ENCODE assay signal across 38 cellular contexts in genomic region chr1:167408355-167408754, GRCh38.
"Had no signal": no experiment of that assay in that cellular context is flagged by ENCODE, and none has a peak within 500 bp of the region (broad histone marks: within the 10 kb centered on the region; RNA-seq: fewer than 3 reads in every experiment).

No MANE protein-coding gene starts in this region.

- ATAC-seq: activated CD8-positive, alpha-beta T cell treated with anti-CD3 and anti-CD28 coated beads for 36 hours; activated naive CD8-positive, alpha-beta T cell treated with anti-CD3 and anti-CD28 coated beads, Interleukin-2, amount 50 U/mL, for 24 hours; activated T-cell treated with anti-CD3 and anti-CD28 coated beads, Interleukin-2, amount 50 U/mL, for 4 hours; activated T-cell treated with anti-CD3 and anti-CD28 coated beads, Interleukin-2, amount 50 U/mL, for 72 hours had no signal

- H3K27ac Mint-ChIP-seq: activated B cell treated with CpG ODN at 0.5 μM for 24 hours; activated CD4-positive, alpha-beta memory T cell treated with anti-CD3 and anti-CD28 coated beads for 36 hours; activated CD4-positive, alpha-beta T cell treated with anti-CD3 and anti-CD28 coated beads, Interleukin-2, amount 10 ng/mL, durations not matched to agents 24 days and 14 days; activated CD8-positive, alpha-beta T cell treated with anti-CD3 and anti-CD28 coated beads for 36 hours; activated naive CD4-positive, alpha-beta T cell treated with anti-CD3 and anti-CD28 coated beads, Interleukin-2, amount 50 U/mL, for 24 hours; activated naive CD8-positive, alpha-beta T cell; activated naive CD8-positive, alpha-beta T cell treated with anti-CD3 and anti-CD28 coated beads, Interleukin-2, amount 10 ng/mL, durations not matched to agents 7 days and 5 days; activated naive CD8-positive, alpha-beta T cell treated with anti-CD3 and anti-CD28 coated beads, Interleukin-2, amount 50 U/mL, for 24 hours; activated T-helper 1 cell treated with anti-CD3 and anti-CD28 coated beads, Interleukin-12 subunit alpha, Interleukin-12 subunit beta, Interleukin-2, Interleukin-4 antibody, amounts not matched to agents 30 ng/mL and 10 ng/mL and 1 ng/mL, durations not matched to agents 14 hours and 24 hours and 36 hours; activated T-helper 2 cell treated with anti-CD3 and anti-CD28 coated beads, Interferon-gamma antibody, Interleukin-2, Interleukin-4, amounts not matched to agents 10 μg/mL and 5 μg/mL and 100 μg/mL, durations not matched to agents 14 hours and 24 hours and 36 hours; T-helper 1 cell treated with Interleukin-12 subunit alpha and Interleukin-12 subunit beta and Interleukin-4 antibody, amounts not matched to agents 30 μg/mL and 1 μg/mL, for 36 hours; T-helper 2 cell treated with Interferon-gamma antibody and Interleukin-4, amounts not matched to agents 5 μg/mL and 100 μg/mL, for 36 hours had no signal

- H3K4me3 Mint-ChIP-seq: activated B cell treated with CpG ODN at 0.5 μM for 24 hours; activated CD4-positive, alpha-beta memory T cell treated with anti-CD3 and anti-CD28 coated beads for 36 hours; activated CD4-positive, alpha-beta T cell treated with anti-CD3 and anti-CD28 coated beads, Interleukin-2, amount 10 ng/mL, durations not matched to agents 24 days and 14 days; activated CD8-positive, alpha-beta T cell treated with anti-CD3 and anti-CD28 coated beads for 36 hours; activated naive CD4-positive, alpha-beta T cell treated with anti-CD3 and anti-CD28 coated beads, Interleukin-2, amount 10 ng/mL, durations not matched to agents 7 days and 5 days; activated naive CD4-positive, alpha-beta T cell treated with anti-CD3 and anti-CD28 coated beads, Interleukin-2, amount 50 U/mL, for 24 hours; activated naive CD8-positive, alpha-beta T cell; activated naive CD8-positive, alpha-beta T cell treated with anti-CD3 and anti-CD28 coated beads, Interleukin-2, amount 10 ng/mL, durations not matched to agents 7 days and 5 days; activated naive CD8-positive, alpha-beta T cell treated with anti-CD3 and anti-CD28 coated beads, Interleukin-2, amount 50 U/mL, for 24 hours; activated T-cell treated with anti-CD3 and anti-CD28 coated beads, Interleukin-2, amount 50 U/mL, for 4 hours; activated T-cell treated with anti-CD3 and anti-CD28 coated beads, Interleukin-2, amount 50 U/mL, for 72 hours; activated T-helper 1 cell treated with anti-CD3 and anti-CD28 coated beads, Interleukin-12 subunit alpha, Interleukin-12 subunit beta, Interleukin-2, Interleukin-4 antibody, amounts not matched to agents 30 ng/mL and 10 ng/mL and 1 ng/mL, durations not matched to agents 14 hours and 24 hours and 36 hours; brain; central memory CD8-positive, alpha-beta T cell; T-helper 1 cell treated with Interleukin-12 subunit alpha and Interleukin-12 subunit beta and Interleukin-4 antibody, amounts not matched to agents 30 μg/mL and 1 μg/mL, for 36 hours; T-helper 2 cell treated with Interferon-gamma antibody and Interleukin-4, amounts not matched to agents 5 μg/mL and 100 μg/mL, for 36 hours had no signal

- DNase-seq: activated B cell treated with CpG ODN at 0.5 μM for 24 hours; activated CD4-positive, alpha-beta memory T cell treated with anti-CD3 and anti-CD28 coated beads for 36 hours; activated CD4-positive, alpha-beta T cell treated with anti-CD3 and anti-CD28 coated beads for 4 hours; activated CD4-positive, alpha-beta T cell treated with anti-CD3 and anti-CD28 coated beads, Interleukin-2, amount 10 ng/mL, durations not matched to agents 24 days and 14 days; activated CD4-positive, alpha-beta T cell treated with anti-CD3 and anti-CD28 coated beads, Interleukin-2, amount 50 U/mL, for 1 hour; activated CD4-positive, alpha-beta T cell treated with anti-CD3 and anti-CD28 coated beads, Interleukin-2, amount 50 U/mL, for 4 hours; activated CD4-positive, CD25-positive, alpha-beta regulatory T cell treated with anti-CD3 and anti-CD28 coated beads, Interleukin-2, amount 50 U/mL, for 72 hours; activated CD8-positive, alpha-beta memory T cell treated with anti-CD3 and anti-CD28 coated beads, Interleukin-2, amount 50 U/mL, for 4 hours; activated CD8-positive, alpha-beta T cell treated with anti-CD3 and anti-CD28 coated beads for 36 hours; activated effector memory CD4-positive, alpha-beta T cell treated with Interleukin-2 at 50 U/mL for 16 hours; activated gamma-delta T cell; activated naive CD4-positive, alpha-beta T cell treated with anti-CD3 and anti-CD28 coated beads, Interleukin-2, amount 10 ng/mL, durations not matched to agents 7 days and 5 days; activated naive CD4-positive, alpha-beta T cell treated with Interleukin-2 at 50 U/mL for 16 hours; activated naive CD8-positive, alpha-beta T cell treated with anti-CD3 and anti-CD28 coated beads, Interleukin-2, amount 10 ng/mL, durations not matched to agents 7 days and 5 days; activated naive CD8-positive, alpha-beta T cell treated with anti-CD3 and anti-CD28 coated beads, Interleukin-2, amount 50 U/mL, for 24 hours; activated T-cell treated with anti-CD3 and anti-CD28 coated beads for 4 hours; activated T-cell treated with anti-CD3 and anti-CD28 coated beads, Interleukin-2, amount 50 U/mL, for 1 hour; activated T-cell treated with anti-CD3 and anti-CD28 coated beads, Interleukin-2, amount 50 U/mL, for 4 hours; activated T-cell treated with anti-CD3 and anti-CD28 coated beads, Interleukin-2, amount 50 U/mL, for 72 hours; amygdala; anterior cingulate cortex; caudate nucleus; cerebellar nuclear complex; T-helper 1 cell; T-helper 2 cell; T-helper 9 cell had no signal

- H3K4me3 ChIP-seq: ascending aorta, cardiac muscle cell had no signal

- H3K9me3 ChIP-seq: ascending aorta had no signal

- H3K4me1 Mint-ChIP-seq: central memory CD8-positive, alpha-beta T cell had no signal

- H3K27ac ChIP-seq: ascending aorta, cardiac muscle cell, VCaP had no signal

- H3K9me3 Mint-ChIP-seq: activated B cell treated with CpG ODN at 0.5 μM for 24 hours; activated CD4-positive, alpha-beta memory T cell treated with anti-CD3 and anti-CD28 coated beads for 36 hours; activated CD4-positive, alpha-beta T cell treated with anti-CD3 and anti-CD28 coated beads, Interleukin-2, amount 10 ng/mL, durations not matched to agents 24 days and 14 days; activated CD8-positive, alpha-beta T cell treated with anti-CD3 and anti-CD28 coated beads for 36 hours; activated naive CD4-positive, alpha-beta T cell treated with anti-CD3 and anti-CD28 coated beads, Interleukin-2, amount 10 ng/mL, durations not matched to agents 7 days and 5 days; activated naive CD4-positive, alpha-beta T cell treated with anti-CD3 and anti-CD28 coated beads, Interleukin-2, amount 50 U/mL, for 24 hours; activated naive CD8-positive, alpha-beta T cell treated with anti-CD3 and anti-CD28 coated beads, Interleukin-2, amount 10 ng/mL, durations not matched to agents 7 days and 5 days; activated naive CD8-positive, alpha-beta T cell treated with anti-CD3 and anti-CD28 coated beads, Interleukin-2, amount 50 U/mL, for 24 hours; activated T-cell treated with anti-CD3 and anti-CD28 coated beads, Interleukin-2, amount 50 U/mL, for 4 hours; activated T-cell treated with anti-CD3 and anti-CD28 coated beads, Interleukin-2, amount 50 U/mL, for 72 hours; activated T-helper 1 cell treated with anti-CD3 and anti-CD28 coated beads, Interleukin-12 subunit alpha, Interleukin-12 subunit beta, Interleukin-2, Interleukin-4 antibody, amounts not matched to agents 30 ng/mL and 10 ng/mL and 1 ng/mL, durations not matched to agents 14 hours and 24 hours and 36 hours; activated T-helper 2 cell treated with anti-CD3 and anti-CD28 coated beads, Interferon-gamma antibody, Interleukin-2, Interleukin-4, amounts not matched to agents 10 μg/mL and 5 μg/mL and 100 μg/mL, durations not matched to agents 14 hours and 24 hours and 36 hours; brain; central memory CD8-positive, alpha-beta T cell; T-helper 1 cell treated with Interleukin-12 subunit alpha and Interleukin-12 subunit beta and Interleukin-4 antibody, amounts not matched to agents 30 μg/mL and 1 μg/mL, for 36 hours; T-helper 2 cell treated with Interferon-gamma antibody and Interleukin-4, amounts not matched to agents 5 μg/mL and 100 μg/mL, for 36 hours had no signal

- H3K27me3 Mint-ChIP-seq: activated B cell treated with CpG ODN at 0.5 μM for 24 hours; activated CD4-positive, alpha-beta memory T cell treated with anti-CD3 and anti-CD28 coated beads for 36 hours; activated CD4-positive, alpha-beta T cell treated with anti-CD3 and anti-CD28 coated beads, Interleukin-2, amount 10 ng/mL, durations not matched to agents 24 days and 14 days; activated CD8-positive, alpha-beta T cell treated with anti-CD3 and anti-CD28 coated beads for 36 hours; activated naive CD4-positive, alpha-beta T cell treated with anti-CD3 and anti-CD28 coated beads, Interleukin-2, amount 10 ng/mL, durations not matched to agents 7 days and 5 days; activated naive CD4-positive, alpha-beta T cell treated with anti-CD3 and anti-CD28 coated beads, Interleukin-2, amount 50 U/mL, for 24 hours; activated naive CD8-positive, alpha-beta T cell; activated naive CD8-positive, alpha-beta T cell treated with anti-CD3 and anti-CD28 coated beads, Interleukin-2, amount 10 ng/mL, durations not matched to agents 7 days and 5 days; activated naive CD8-positive, alpha-beta T cell treated with anti-CD3 and anti-CD28 coated beads, Interleukin-2, amount 50 U/mL, for 24 hours; central memory CD8-positive, alpha-beta T cell had no signal

- FAIRE-seq: bronchial epithelial cell had no signal

- H3K4me1 ChIP-seq: ascending aorta had no signal
